Comparison of ENCODE assay signal across 1 cellular context in the genomic region with DNA sequence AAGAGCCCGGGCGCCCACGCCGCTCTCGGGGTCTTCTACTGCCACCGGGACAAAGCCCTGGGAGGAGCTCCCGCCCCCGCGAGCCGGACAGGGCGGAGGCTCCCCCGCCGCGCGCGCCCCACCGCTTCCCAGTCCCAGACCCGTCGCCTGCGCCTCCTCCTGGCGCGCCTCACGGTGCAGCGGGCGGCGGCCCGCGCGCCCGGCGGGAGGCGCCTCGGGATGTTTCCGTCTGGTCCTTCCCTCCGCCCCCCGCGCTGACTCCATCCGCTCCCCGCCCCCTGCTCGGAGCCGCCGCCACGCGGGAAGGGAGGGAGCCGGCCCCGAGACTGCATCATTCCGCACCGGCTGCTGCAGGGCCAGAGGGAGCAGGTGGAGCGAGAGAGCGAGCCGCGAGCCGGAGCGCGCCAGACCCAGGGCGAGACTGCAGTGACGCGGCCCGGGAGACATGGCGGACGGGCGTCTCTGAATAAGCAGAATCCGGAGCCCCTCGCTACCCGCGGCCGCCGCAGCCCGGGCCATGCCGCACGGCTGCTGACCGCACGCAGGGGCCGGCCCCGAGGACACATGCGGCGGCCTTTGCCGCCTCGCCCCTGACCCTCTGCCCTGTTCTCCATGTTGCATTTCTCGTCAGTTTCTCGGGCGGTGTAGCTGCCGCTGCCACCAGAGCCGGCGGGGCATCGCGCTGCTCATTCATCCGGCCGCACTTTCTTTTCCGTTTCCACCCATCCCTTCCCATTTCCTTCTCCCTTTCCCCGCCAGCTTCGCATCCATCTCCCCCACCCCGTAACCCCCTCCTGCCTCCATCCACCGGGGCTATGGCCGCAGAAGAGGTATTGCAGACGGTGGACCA.
TF ChIP-seq lines count a peak whose summit lies in the region.

BICD1 (plus strand) TSS at position 331 of the 850 bp plus-strand sequence; CDS start at position 816, 485 bp downstream.

TF ChIP-seq in GM12878, 131 proteins besides CTCF, POLR2A, EP300 and RAD21 (continued from another document and continues in another):
- TF ChIP-seq, protein P1, sequence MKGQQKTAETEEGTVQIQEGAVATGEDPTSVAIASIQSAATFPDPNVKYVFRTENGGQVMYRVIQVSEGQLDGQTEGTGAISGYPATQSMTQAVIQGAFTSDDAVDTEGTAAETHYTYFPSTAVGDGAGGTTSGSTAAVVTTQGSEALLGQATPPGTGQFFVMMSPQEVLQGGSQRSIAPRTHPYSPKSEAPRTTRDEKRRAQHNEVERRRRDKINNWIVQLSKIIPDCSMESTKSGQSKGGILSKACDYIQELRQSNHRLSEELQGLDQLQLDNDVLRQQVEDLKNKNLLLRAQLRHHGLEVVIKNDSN (IDR thresholded peaks at IDR 0.05; ENCODE audit: borderline replicate concordance, extremely low read length, insufficient read depth, low read depth, low read length): no peak
- TF ChIP-seq, protein P2, sequence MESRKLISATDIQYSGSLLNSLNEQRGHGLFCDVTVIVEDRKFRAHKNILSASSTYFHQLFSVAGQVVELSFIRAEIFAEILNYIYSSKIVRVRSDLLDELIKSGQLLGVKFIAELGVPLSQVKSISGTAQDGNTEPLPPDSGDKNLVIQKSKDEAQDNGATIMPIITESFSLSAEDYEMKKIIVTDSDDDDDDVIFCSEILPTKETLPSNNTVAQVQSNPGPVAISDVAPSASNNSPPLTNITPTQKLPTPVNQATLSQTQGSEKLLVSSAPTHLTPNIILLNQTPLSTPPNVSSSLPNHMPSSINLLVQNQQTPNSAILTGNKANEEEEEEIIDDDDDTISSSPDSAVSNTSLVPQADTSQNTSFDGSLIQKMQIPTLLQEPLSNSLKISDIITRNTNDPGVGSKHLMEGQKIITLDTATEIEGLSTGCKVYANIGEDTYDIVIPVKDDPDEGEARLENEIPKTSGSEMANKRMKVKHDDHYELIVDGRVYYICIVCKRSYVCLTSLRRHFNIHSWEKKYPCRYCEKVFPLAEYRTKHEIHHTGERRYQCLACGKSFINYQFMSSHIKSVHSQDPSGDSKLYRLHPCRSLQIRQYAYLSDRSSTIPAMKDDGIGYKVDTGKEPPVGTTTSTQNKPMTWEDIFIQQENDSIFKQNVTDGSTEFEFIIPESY (IDR thresholded peaks at IDR 0.05): no peak
- TF ChIP-seq POLR2AphosphoS2 (IDR thresholded peaks at IDR 0.05; ENCODE audit: low read depth, low read length) (no peak), HDAC6 (IDR thresholded peaks at IDR 0.05; ENCODE audit: unreplicated experiment) (peak; percentile 73), PAX5 (IDR thresholded peaks at IDR 0.05; ENCODE audit: borderline replicate concordance, low read depth, low read length) (no peak), ZNF24 (IDR thresholded peaks at IDR 0.05) (no peak; the same call in 1 of the 2 replicates), IRF5 (IDR thresholded peaks at IDR 0.05; ENCODE audit: borderline replicate concordance) (no peak), ESRRA (IDR thresholded peaks at IDR 0.05; ENCODE audit: low read length) (no peak), TCF3 (IDR thresholded peaks at IDR 0.05; ENCODE audit: borderline replicate concordance, insufficient read depth, low read depth, low read length) (peak; percentile 91), BACH1 (IDR thresholded peaks at IDR 0.05; ENCODE audit: borderline replicate concordance) (peak; percentile 36; the same call in 1 of the 2 replicates), PKNOX1 (IDR thresholded peaks at IDR 0.05) (no peak), SUZ12 (IDR thresholded peaks at IDR 0.05; ENCODE audit: unreplicated experiment) (no peak), JUNB (IDR thresholded peaks at IDR 0.05) (no peak), SREBF1 (IDR thresholded peaks at IDR 0.05; ENCODE audit: low read length) (no peak), MEF2A (IDR thresholded peaks at IDR 0.05; ENCODE audit: insufficient read depth, low read depth, low read length) (no peak), KAT2A (conservative IDR thresholded peaks at IDR 0.05; ENCODE audit: control insufficient read depth, low read depth, low read length) (no peak), SIX5 (IDR thresholded peaks at IDR 0.05; ENCODE audit: low read depth, low read length, severe bottlenecking) (no peak), RCOR1 (conservative IDR thresholded peaks at IDR 0.05; ENCODE audit: low read depth, low read length) (0 out of 2 replicates have a peak, but pooled peaks have one; percentile 35), SMC3 (IDR thresholded peaks at IDR 0.05; ENCODE audit: borderline replicate concordance, low read length) (peak; percentile 30; the same call in 1 of the 2 replicates), EGR1 (IDR thresholded peaks at IDR 0.05; ENCODE audit: borderline replicate concordance in 1 of 2, low read depth in 2 of 2, low read length in 2 of 2) (peak in 1 of 2 experiments; percentile 89; a peak in 2 of 3 replicates), LARP7 (IDR thresholded peaks at IDR 0.05) (peak; percentile 61; the same call in 1 of the 2 replicates), ZBTB40 (IDR thresholded peaks at IDR 0.05; ENCODE audit: borderline replicate concordance) (no peak), MEF2B (IDR thresholded peaks at IDR 0.05; ENCODE audit: partially characterized antibody, poor library complexity, severe bottlenecking) (no peak), ASH2L (IDR thresholded peaks at IDR 0.05; ENCODE audit: borderline replicate concordance, low read depth) (peak; percentile 92), ZNF687 (IDR thresholded peaks at IDR 0.05) (peak; percentile 79), STAT1 (conservative IDR thresholded peaks at IDR 0.05) (0 out of 2 replicates have a peak, but pooled peaks have one; percentile 35), NR2C1 (IDR thresholded peaks at IDR 0.05) (no peak), RELA (IDR thresholded peaks at IDR 0.05; ENCODE audit: borderline replicate concordance, partially characterized antibody) (peak; percentile 55), NR2F1 (conservative IDR thresholded peaks at IDR 0.05) (peak; percentile 70), EZH2 (IDR thresholded peaks at IDR 0.05; ENCODE audit: borderline replicate concordance, control insufficient read depth, low read depth, low read length) (no peak), BCLAF1 (IDR thresholded peaks at IDR 0.05) (no peak), DPF2 (IDR thresholded peaks at IDR 0.05) (peak; percentile 73), E4F1 (IDR thresholded peaks at IDR 0.05; ENCODE audit: borderline replicate concordance, partially characterized antibody) (no peak)
